ENCODE assay signal across 1 cellular context in the genomic region with DNA sequence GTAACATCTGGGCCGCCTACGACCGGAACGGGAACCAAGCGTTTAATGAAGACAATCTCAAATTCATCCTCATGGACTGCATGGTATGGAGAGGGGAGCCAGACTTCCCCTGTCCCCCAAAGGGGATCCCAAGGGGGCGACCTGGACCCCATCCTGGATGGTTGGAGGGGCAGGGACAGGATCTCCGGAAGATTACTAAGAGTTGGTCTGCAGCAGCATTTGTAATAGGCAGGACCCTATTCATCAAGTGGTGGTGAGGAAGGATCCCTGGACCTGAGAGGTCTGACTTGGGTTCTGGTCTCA.
A peak's percentile ranks its signal among the peaks of the same experiment; 100 is the strongest.
TF ChIP-seq lines count a peak whose summit lies in the region.

No MANE protein-coding gene starts in this region.

TF ChIP-seq in HepG2, 621 proteins besides CTCF, POLR2A, EP300 and RAD21:
- TF ChIP-seq SIN3B (IDR thresholded peaks at IDR 0.05; ENCODE audit: low read length) (no peak), PAWR (CRISPR knock-in tag; IDR thresholded peaks at IDR 0.05; ENCODE audit: borderline replicate concordance) (0 out of 2 replicates have a peak, but pooled peaks have one; percentile 12), PAX8 (CRISPR knock-in tag; IDR thresholded peaks at IDR 0.05; ENCODE audit: borderline replicate concordance) (no peak), SMYD3 (CRISPR knock-in tag; IDR thresholded peaks at IDR 0.05) (no peak), ZBTB42 (CRISPR knock-in tag; IDR thresholded peaks at IDR 0.05) (0 out of 2 replicates have a peak, but pooled peaks have one; percentile 12), ELF1 (CRISPR knock-in tag; IDR thresholded peaks at IDR 0.05) (no peak)
- TF ChIP-seq, protein P1, sequence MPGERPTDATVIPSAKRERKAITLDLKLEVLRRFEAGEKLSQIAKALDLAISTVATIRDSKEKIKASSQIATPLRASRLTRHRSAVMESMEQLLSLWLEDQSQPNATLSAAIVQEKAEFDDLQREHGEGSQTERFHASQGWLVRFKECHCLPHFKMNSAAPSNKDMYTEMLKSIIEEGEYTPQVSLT (CRISPR knock-in tag; IDR thresholded peaks at IDR 0.05; ENCODE audit: borderline replicate concordance, low read depth), result 0 out of 2 replicates have a peak, but pooled peaks have one; percentile 7
